4 cellular contexts compared by ENCODE assay signal in the genomic region with DNA sequence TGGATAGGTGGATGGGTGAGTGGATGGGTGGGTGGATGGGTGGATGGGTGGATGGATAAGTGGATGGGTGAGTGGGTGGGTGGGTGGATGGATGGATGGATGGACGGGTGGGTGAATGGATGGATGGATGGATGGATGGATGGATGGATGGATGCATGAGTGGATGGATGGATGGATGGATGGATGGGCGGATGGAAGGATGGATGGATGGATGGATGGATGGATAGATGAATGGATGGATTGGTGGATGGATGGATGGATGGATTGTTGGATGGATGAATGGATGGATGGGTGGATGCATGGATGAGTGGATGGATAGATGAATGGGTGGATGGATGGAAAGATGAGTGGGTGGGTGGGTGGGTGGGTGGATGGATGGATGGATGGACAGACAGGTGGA. TPM values are rescaled to one million over a fixed set of nuclear protein-coding genes. Genes with fewer than 3 reads are reported as not detected.
"Had no signal": no experiment of that assay in that cellular context is flagged by ENCODE, and none has a peak within 500 bp of the region (broad histone marks: within the 10 kb centered on the region; RNA-seq: fewer than 3 reads in every experiment).

No MANE protein-coding gene starts in this region.

RNA-seq across cellular contexts. Expression of a gene that starts 29.0 kb away (rescaled TPM):
- total RNA-seq: testis, thoracic aorta, thyroid gland, upper lobe of right lung had no signal
